Comparison of ENCODE assay signal across 8 cellular contexts in the genomic region with DNA sequence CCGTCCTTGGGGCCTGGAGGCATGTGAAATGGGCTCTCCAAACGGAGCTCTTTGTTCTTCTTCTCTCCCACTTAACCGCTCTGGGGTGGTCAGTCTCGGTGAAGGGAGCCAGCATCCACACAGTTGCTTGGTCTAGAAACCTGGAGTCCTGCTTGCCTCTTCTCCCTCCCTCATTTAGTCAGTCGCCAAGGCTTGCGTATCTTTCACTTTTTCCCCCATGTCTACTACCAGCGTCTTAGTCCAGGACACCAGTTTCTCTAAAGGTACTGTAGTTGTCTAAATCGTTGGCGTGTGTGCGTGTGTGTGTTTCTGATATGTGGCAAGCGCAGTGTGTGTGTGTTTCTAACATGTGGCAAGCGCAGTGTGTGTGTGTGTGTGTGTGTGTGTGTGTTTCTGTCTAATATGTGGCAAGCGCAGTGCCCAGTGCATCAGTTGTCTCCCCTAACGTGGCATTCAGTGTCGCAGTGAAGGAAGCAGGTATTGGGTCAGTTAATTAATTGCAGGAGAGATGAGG. TPM values are rescaled to one million over a fixed set of nuclear protein-coding genes. Genes with fewer than 3 reads are reported as not detected.
DNase-seq lines count a peak whose midpoint lies in the region; ATAC-seq and TF ChIP-seq lines count a peak whose summit lies in the region.

No MANE protein-coding gene starts in this region.

- H3K36me3 ChIP-seq in HUES48 (ENCODE audit: control insufficient read depth, insufficient read depth, low read length) (peaks cover 25% of the 10 kb centered on the region), ascending aorta (peaks cover 6 to 7% of the 10 kb centered on the region in 2 donors)

- DNase-seq in ascending aorta (ENCODE audit: low spot score in 2 of 2) = no peak
- DNase-seq in immature natural killer cell = peak in 1 of 3 donors; percentile 18
- DNase-seq in stimulated activated naive CD8-positive, alpha-beta T cell treated with anti-CD3 and anti-CD28 coated beads, Interleukin-15, amount 100 ng/mL, for 72 hours = peak in 1 of 2 donors; percentile 12
- DNase-seq in NCI-H524 treated with DMSO at 0.1 percent for 48 hours (lab: John Stamatoyannopoulos, UW) = no peak
- DNase-seq in 8988T = no peak

- H3K27me3 ChIP-seq in HUES48 (ENCODE audit: control insufficient read depth, insufficient read depth, low read length) (no peaks in the 10 kb centered on the region), ascending aorta (no peaks in the 10 kb centered on the region)

- no peak for ATAC-seq in stimulated activated naive CD8-positive, alpha-beta T cell treated with anti-CD3 and anti-CD28 coated beads, Interleukin-15, amount 100 ng/mL, for 72 hours
- ATAC-seq in HG02938 (IDR thresholded peaks at IDR 0.05; ENCODE audit: unreplicated experiment) = no peak

- intact Hi-C loops in ascending aorta (cut with DNase I) = loop anchor here (5.0 to 10.0 kb wide), 2 partner anchors 191 to 243 kb away; no protein-coding TSS in a partner anchor

- H3K9ac ChIP-seq in HUES48 (ENCODE audit: low read depth, low read length) = peak overlapping the region; percentile 95

- H3K4me1 ChIP-seq in HUES48 (ENCODE audit: control insufficient read depth, insufficient read depth, low read length) (peaks cover 18% of the 10 kb centered on the region), ascending aorta (peaks cover 5 to 40% of the 10 kb centered on the region in 2 donors)

- TF ChIP-seq CTCF in C4-2B (conservative IDR thresholded peaks at IDR 0.05) (no peak), ascending aorta (IDR thresholded peaks at IDR 0.05) (no peak)

- peaks cover 10 to 17% (median 12%) of the 10 kb centered on the region in 3 donors for H3K27me3 Mint-ChIP-seq in immature natural killer cell (ENCODE audit: low read depth in 3 of 3)
- no peaks in the 10 kb centered on the region for H3K27me3 Mint-ChIP-seq in stimulated activated naive CD8-positive, alpha-beta T cell treated with anti-CD3 and anti-CD28 coated beads, Interleukin-15, amount 100 ng/mL, for 72 hours

- peaks cover 0 to 2% (median 0%) of the 10 kb centered on the region in 6 donors for H3K9me3 Mint-ChIP-seq in immature natural killer cell
- no peaks in the 10 kb centered on the region for H3K9me3 Mint-ChIP-seq in stimulated activated naive CD8-positive, alpha-beta T cell treated with anti-CD3 and anti-CD28 coated beads, Interleukin-15, amount 100 ng/mL, for 72 hours

- H3K4me3 Mint-ChIP-seq in immature natural killer cell = peak overlapping the region; percentile 94 to 100 (median 98)
- H3K4me3 Mint-ChIP-seq in stimulated activated naive CD8-positive, alpha-beta T cell treated with anti-CD3 and anti-CD28 coated beads, Interleukin-15, amount 100 ng/mL, for 72 hours = peak overlapping the region; percentile 100

- peak overlapping the region; percentile 91 for H3K4me3 ChIP-seq in HUES48 (ENCODE audit: low read depth, low read length)
- H3K4me3 ChIP-seq in ascending aorta = peak overlapping the region; percentile 79 to 85

- H3K36me3 Mint-ChIP-seq in immature natural killer cell = peaks cover 0 to 5% (median 4%) of the 10 kb centered on the region in 3 donors

- peak overlapping the region; percentile 96 to 100 (median 98) for H3K27ac Mint-ChIP-seq in immature natural killer cell
- peak overlapping the region; percentile 100 for H3K27ac Mint-ChIP-seq in stimulated activated naive CD8-positive, alpha-beta T cell treated with anti-CD3 and anti-CD28 coated beads, Interleukin-15, amount 100 ng/mL, for 72 hours

- peaks cover 59 to 63% of the 10 kb centered on the region in 2 donors for H3K4me1 Mint-ChIP-seq in immature natural killer cell
- peaks cover 50% of the 10 kb centered on the region for H3K4me1 Mint-ChIP-seq in stimulated activated naive CD8-positive, alpha-beta T cell treated with anti-CD3 and anti-CD28 coated beads, Interleukin-15, amount 100 ng/mL, for 72 hours

- no peaks in the 10 kb centered on the region for H3K9me3 ChIP-seq in HUES48 (ENCODE audit: control insufficient read depth, insufficient read depth, low read length)
- no peaks in the 10 kb centered on the region for H3K9me3 ChIP-seq in ascending aorta

- peak overlapping the region; percentile 90 for H3K27ac ChIP-seq in C4-2B
- H3K27ac ChIP-seq in HUES48 (ENCODE audit: low read depth, low read length) = peak overlapping the region; percentile 87
- H3K27ac ChIP-seq in ascending aorta = peak overlapping the region; percentile 78 to 84

RNA-seq across cellular contexts. Expression of a gene that starts 0.6 kb away (rescaled TPM):
- 135 TPM for total RNA-seq in ascending aorta
- 100 to 1,000 TPM; 190 to 321 (median 241) TPM for polyA plus RNA-seq in immature natural killer cell

RNA-seq across cellular contexts. Expression of a gene that starts 22.9 kb away (rescaled TPM):
- total RNA-seq in ascending aorta = 1.5 TPM
- polyA plus RNA-seq in immature natural killer cell = 10 to 100 TPM in 1 of 3 donors, 1 to 10 TPM in 2; 6.9 to 13.7 (median 7.7) TPM
